In the genomic region with DNA sequence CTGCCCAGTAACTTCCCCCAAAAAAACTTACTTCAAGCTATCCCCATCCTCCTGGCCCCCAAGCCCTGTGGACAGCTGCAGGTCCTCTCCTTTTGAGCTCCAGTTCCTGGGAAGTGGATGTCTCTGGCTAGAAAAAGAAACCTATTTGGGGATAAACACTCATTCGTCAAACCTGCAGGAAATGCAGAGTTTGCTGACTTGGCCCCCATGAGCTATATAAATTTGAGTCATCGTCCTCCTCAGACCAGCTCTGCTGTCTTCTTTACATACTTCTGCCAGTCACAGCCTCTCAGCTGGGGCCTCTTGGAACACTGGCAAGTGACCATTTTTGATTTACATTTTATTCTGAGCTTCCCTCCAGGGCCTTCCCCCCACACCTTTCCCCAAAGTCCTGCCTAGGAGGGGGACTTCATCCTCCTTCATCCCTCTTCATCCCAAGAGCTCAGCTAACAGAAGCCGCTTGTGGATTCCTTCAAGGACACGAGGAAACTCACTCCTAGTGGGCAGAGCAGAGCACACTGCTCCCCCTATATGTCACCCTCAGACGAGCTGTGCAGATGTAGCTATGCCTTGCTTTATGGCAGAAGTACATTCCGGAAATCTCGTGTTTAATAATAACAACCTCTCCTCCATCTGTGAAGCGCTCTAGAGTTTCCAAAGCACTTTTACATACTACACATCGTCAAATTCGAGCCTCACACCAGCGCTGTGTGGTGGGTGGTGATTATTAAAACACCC, we compare ENCODE assay signal across 16 cellular contexts.
DNase-seq lines count a peak whose midpoint lies in the region; ATAC-seq, FAIRE-seq and TF ChIP-seq lines count a peak whose summit lies in the region.
"Had no signal": no experiment of that assay in that cellular context is flagged by ENCODE, and none has a peak within 500 bp of the region (broad histone marks: within the 10 kb centered on the region; RNA-seq: fewer than 3 reads in every experiment).

No MANE protein-coding gene starts in this region.

- peak overlapping the region; percentile 8 for H2AFZ ChIP-seq in astrocyte (ENCODE audit: low read depth, low read length)
- peak overlapping the region; percentile 29 for H2AFZ ChIP-seq in keratinocyte (ENCODE audit: control insufficient read depth, low read length)

- H3K36me3 Mint-ChIP-seq in astrocyte (ENCODE audit: low read depth, unreplicated experiment), result peaks cover 46% of the 10 kb centered on the region
- H3K36me3 Mint-ChIP-seq in CD4-positive, alpha-beta T cell (ENCODE audit: low read depth), result no peaks in the 10 kb centered on the region
- H3K36me3 Mint-ChIP-seq: IgD-negative memory B cell had no signal

- no peaks in the 10 kb centered on the region for H3K27me3 ChIP-seq in astrocyte (ENCODE audit: insufficient read depth, low read length)
- no peaks in the 10 kb centered on the region for H3K27me3 ChIP-seq in keratinocyte (ENCODE audit: control insufficient read depth, extremely low read depth, insufficient read depth, low read length)
- H3K27me3 ChIP-seq in CD4-positive, alpha-beta T cell (ENCODE audit: control insufficient read depth, insufficient read depth, low read length), result no peaks in the 10 kb centered on the region

- peak; percentile 44 for DNase-seq in AG08396 (ENCODE audit: low spot score)
- peak; percentile 73 for DNase-seq in LHCN-M2 (ENCODE audit: low read depth)
- DNase-seq in astrocyte (ENCODE audit: low read depth), result peak; percentile 52
- no peak for DNase-seq in keratinocyte (ENCODE audit: low read depth, low spot score)
- no peak for DNase-seq in CD4-positive, alpha-beta T cell
- DNase-seq in SW 1271 (lab: John Stamatoyannopoulos, UW), result no peak
- no peak for DNase-seq in KG1 (lab: John Stamatoyannopoulos, UW)
- no peak for DNase-seq in NCI-H510A treated with DMSO at 0.1 percent for 48 hours (lab: John Stamatoyannopoulos, UW)
- DNase-seq: activated CD8-positive, alpha-beta T cell treated with anti-CD3 and anti-CD28 coated beads for 36 hours; activated naive CD4-positive, alpha-beta T cell treated with anti-CD3 and anti-CD28 coated beads for 36 hours; C1 segment of cervical spinal cord; NCI-H1694 treated with DMSO at 0.1 percent for 48 hours; stimulated activated CD4-positive, alpha-beta T cell treated with anti-CD3 and anti-CD28 coated beads, Interleukin-4, amount 100 ng/mL, for 4 hours; stimulated activated naive CD8-positive, alpha-beta T cell treated with anti-CD3 and anti-CD28 coated beads, Interleukin-15, Interleukin-2, amounts not matched to agents 100 U/mL and 50 U/mL, for 24 hours had no signal

- H3K27ac ChIP-seq in astrocyte (ENCODE audit: low read depth, low read length) (peak overlapping the region; percentile 59), keratinocyte (ENCODE audit: control insufficient read depth, insufficient read depth, low read length) (no peak overlapping the region)
- no peak overlapping the region for H3K27ac ChIP-seq in CD4-positive, alpha-beta T cell (ENCODE audit: low read depth, low read length)

- no peaks in the 10 kb centered on the region for H3K36me3 ChIP-seq in astrocyte (ENCODE audit: insufficient read depth, low read length)
- no peaks in the 10 kb centered on the region for H3K36me3 ChIP-seq in keratinocyte (ENCODE audit: control insufficient read depth in 2 of 2, extremely low read depth in 1 of 2, insufficient read depth in 2 of 2, low read length in 2 of 2)

- no peaks in the 10 kb centered on the region for H3K9me3 Mint-ChIP-seq in astrocyte (ENCODE audit: unreplicated experiment)
- no peaks in the 10 kb centered on the region for H3K9me3 Mint-ChIP-seq in CD4-positive, alpha-beta T cell
- H3K9me3 Mint-ChIP-seq: activated CD8-positive, alpha-beta T cell treated with anti-CD3 and anti-CD28 coated beads for 36 hours; activated naive CD4-positive, alpha-beta T cell treated with anti-CD3 and anti-CD28 coated beads for 36 hours; IgD-negative memory B cell; T-helper 1 cell treated with Interleukin-12 subunit alpha and Interleukin-12 subunit beta and Interleukin-4 antibody, amounts not matched to agents 30 μg/mL and 1 μg/mL, for 36 hours had no signal

- H4K20me1 ChIP-seq in astrocyte (ENCODE audit: insufficient read depth, low read length), result no peaks in the 10 kb centered on the region
- no peaks in the 10 kb centered on the region for H4K20me1 ChIP-seq in keratinocyte (ENCODE audit: control insufficient read depth, extremely low read depth, insufficient read depth, low read length)

- no peak for ATAC-seq in CD4-positive, alpha-beta T cell (ENCODE audit: poor library complexity)
- ATAC-seq: activated CD8-positive, alpha-beta T cell treated with anti-CD3 and anti-CD28 coated beads for 36 hours; stimulated activated naive CD8-positive, alpha-beta T cell treated with anti-CD3 and anti-CD28 coated beads, Interleukin-15, Interleukin-2, amounts not matched to agents 100 U/mL and 50 U/mL, for 24 hours had no signal

- H3K4me3 Mint-ChIP-seq in astrocyte (ENCODE audit: unreplicated experiment), result no peak overlapping the region
- no peak overlapping the region for H3K4me3 Mint-ChIP-seq in CD4-positive, alpha-beta T cell
- H3K4me3 Mint-ChIP-seq: activated CD8-positive, alpha-beta T cell treated with anti-CD3 and anti-CD28 coated beads for 36 hours; activated naive CD4-positive, alpha-beta T cell treated with anti-CD3 and anti-CD28 coated beads for 36 hours; IgD-negative memory B cell; T-helper 1 cell treated with Interleukin-12 subunit alpha and Interleukin-12 subunit beta and Interleukin-4 antibody, amounts not matched to agents 30 μg/mL and 1 μg/mL, for 36 hours had no signal

- H3K9me3 ChIP-seq in astrocyte (ENCODE audit: insufficient read depth, low read depth, low read length) (no peaks in the 10 kb centered on the region), keratinocyte (ENCODE audit: control insufficient read depth, low read depth, low read length) (no peaks in the 10 kb centered on the region)
- H3K9me3 ChIP-seq in CD4-positive, alpha-beta T cell (ENCODE audit: control insufficient read depth, low read length), result no peaks in the 10 kb centered on the region

- H3K9ac ChIP-seq in astrocyte (ENCODE audit: low read length) (peak overlapping the region; percentile 39), keratinocyte (ENCODE audit: control insufficient read depth, extremely low read depth, insufficient read depth, low read length) (no peak overlapping the region)

- intact Hi-C loops in CD4-positive, alpha-beta T cell (cut with DNase I, micrococcal nuclease), result no loop called here

- peak overlapping the region; percentile 65 for H3K4me2 ChIP-seq in astrocyte (ENCODE audit: low read length)
- peak overlapping the region; percentile 50 for H3K4me2 ChIP-seq in keratinocyte (ENCODE audit: control insufficient read depth, extremely low read depth, insufficient read depth, low read depth, low read length)

- H3K4me1 ChIP-seq in astrocyte (ENCODE audit: insufficient read depth, low read length) (peaks cover 15% of the 10 kb centered on the region), keratinocyte (ENCODE audit: control insufficient read depth, extremely low read depth, insufficient read depth, low read length) (peaks cover 19% of the 10 kb centered on the region)

- FAIRE-seq in astrocyte (lab: Jason Lieb, UNC) (no peak), keratinocyte (lab: Jason Lieb, UNC) (peak; percentile 32)

- peak overlapping the region; percentile 91 for H3K27ac Mint-ChIP-seq in astrocyte (ENCODE audit: unreplicated experiment)
- no peak overlapping the region for H3K27ac Mint-ChIP-seq in CD4-positive, alpha-beta T cell
- H3K27ac Mint-ChIP-seq: activated CD8-positive, alpha-beta T cell treated with anti-CD3 and anti-CD28 coated beads for 36 hours; activated naive CD4-positive, alpha-beta T cell treated with anti-CD3 and anti-CD28 coated beads for 36 hours; IgD-negative memory B cell; T-helper 1 cell treated with Interleukin-12 subunit alpha and Interleukin-12 subunit beta and Interleukin-4 antibody, amounts not matched to agents 30 μg/mL and 1 μg/mL, for 36 hours had no signal

- TF ChIP-seq CTCF in astrocyte (IDR thresholded peaks at IDR 0.05; ENCODE audit: insufficient read depth, low read depth, low read length), result no peak
- peak in 1 of 3 experiments; percentile 11 for TF ChIP-seq CTCF in keratinocyte (optimal IDR thresholded peaks at IDR 0.05 in 1 of 3, IDR thresholded peaks at IDR 0.05 in 1 of 3, conservative IDR thresholded peaks at IDR 0.05 in 1 of 3; ENCODE audit: extremely low read depth in 1 of 3, insufficient read depth in 2 of 3, low read length in 3 of 3)
- no peak for TF ChIP-seq CTCF in CD4-positive, alpha-beta T cell (IDR thresholded peaks at IDR 0.05)

- dilution Hi-C loops in keratinocyte (cut with MboI; ENCODE audit: extremely low pct_ligation_motif_present, low sequenced_read_pairs), result no loop called here

- CTCF ChIA-PET in CD4-positive, alpha-beta T cell (lab: Charles Lee), result interaction anchor here (0.6 kb wide), 1 partner anchor 19 kb away, joined by 3 read pairs; no protein-coding TSS in a partner anchor

- no peaks in the 10 kb centered on the region for H3K79me2 ChIP-seq in astrocyte (ENCODE audit: insufficient read depth, low read length)
- H3K79me2 ChIP-seq in keratinocyte (ENCODE audit: control insufficient read depth, insufficient read depth, low read length), result no peaks in the 10 kb centered on the region

- H3K4me1 Mint-ChIP-seq in astrocyte (ENCODE audit: low read depth, unreplicated experiment), result peaks cover 18% of the 10 kb centered on the region
- H3K4me1 Mint-ChIP-seq in CD4-positive, alpha-beta T cell (ENCODE audit: low read depth), result no peaks in the 10 kb centered on the region

- H3K9me1 ChIP-seq in keratinocyte (ENCODE audit: control insufficient read depth, extremely low read depth, insufficient read depth, low read length), result no peaks in the 10 kb centered on the region

- H3K4me3 ChIP-seq in astrocyte (ENCODE audit: insufficient read depth, low read depth, low read length) (no peak overlapping the region), keratinocyte (ENCODE audit: control insufficient read depth in 2 of 3, extremely low read depth in 1 of 3, insufficient read depth in 2 of 3, low read depth in 1 of 3, low read length in 3 of 3) (no peak overlapping the region)

- H3K27me3 Mint-ChIP-seq in astrocyte (ENCODE audit: low read depth, unreplicated experiment), result no peaks in the 10 kb centered on the region
- H3K27me3 Mint-ChIP-seq in CD4-positive, alpha-beta T cell, result no peaks in the 10 kb centered on the region
- H3K27me3 Mint-ChIP-seq: activated CD8-positive, alpha-beta T cell treated with anti-CD3 and anti-CD28 coated beads for 36 hours had no signal

- POLR2A ChIA-PET in CD4-positive, alpha-beta T cell (lab: Charles Lee), result no interaction called here

Comparison
In these comparisons a context has a peak if more than half of its experiments do, and no peak if none do; other contexts are left out.
1. DNase-seq: peak in AG08396 (single experiment), LHCN-M2 (single experiment) and astrocyte (single experiment); none in keratinocyte (single experiment), CD4-positive, alpha-beta T cell (0 of 10), SW 1271 (0 of 2), KG1 (single experiment) and NCI-H510A treated with DMSO at 0.1 percent for 48 hours (single experiment).